Comparison of ENCODE assay signal across 1 cellular context in genomic region chr1:236066054-236066453, GRCh38.
TF ChIP-seq lines count a peak whose summit lies in the region.

No MANE protein-coding gene starts in this region.

TF ChIP-seq in IMR-90, 13 proteins besides CTCF, POLR2A, EP300 and RAD21 (continued from another document):
- TF ChIP-seq FOS (IDR thresholded peaks at IDR 0.05; ENCODE audit: low read depth, low read length) (no peak), CEBPB (IDR thresholded peaks at IDR 0.05; ENCODE audit: low read depth, low read length) (no peak), MAFK (IDR thresholded peaks at IDR 0.05; ENCODE audit: low read depth, low read length) (no peak), RCOR1 (IDR thresholded peaks at IDR 0.05; ENCODE audit: insufficient replicate concordance, low read length) (no peak), ELK1 (IDR thresholded peaks at IDR 0.05; ENCODE audit: borderline replicate concordance, low read depth, low read length) (no peak), NFE2L2 (IDR thresholded peaks at IDR 0.05; ENCODE audit: low read depth, low read length) (no peak), USF2 (IDR thresholded peaks at IDR 0.05; ENCODE audit: low read depth, low read length) (no peak), MXI1 (IDR thresholded peaks at IDR 0.05; ENCODE audit: borderline replicate concordance, low read depth, low read length) (no peak), MAZ (IDR thresholded peaks at IDR 0.05; ENCODE audit: borderline replicate concordance, low read depth, low read length) (no peak), CHD1 (IDR thresholded peaks at IDR 0.05; ENCODE audit: low read depth, low read length) (no peak)
